Comparison of ENCODE assay signal across 19 cellular contexts in the genomic region with DNA sequence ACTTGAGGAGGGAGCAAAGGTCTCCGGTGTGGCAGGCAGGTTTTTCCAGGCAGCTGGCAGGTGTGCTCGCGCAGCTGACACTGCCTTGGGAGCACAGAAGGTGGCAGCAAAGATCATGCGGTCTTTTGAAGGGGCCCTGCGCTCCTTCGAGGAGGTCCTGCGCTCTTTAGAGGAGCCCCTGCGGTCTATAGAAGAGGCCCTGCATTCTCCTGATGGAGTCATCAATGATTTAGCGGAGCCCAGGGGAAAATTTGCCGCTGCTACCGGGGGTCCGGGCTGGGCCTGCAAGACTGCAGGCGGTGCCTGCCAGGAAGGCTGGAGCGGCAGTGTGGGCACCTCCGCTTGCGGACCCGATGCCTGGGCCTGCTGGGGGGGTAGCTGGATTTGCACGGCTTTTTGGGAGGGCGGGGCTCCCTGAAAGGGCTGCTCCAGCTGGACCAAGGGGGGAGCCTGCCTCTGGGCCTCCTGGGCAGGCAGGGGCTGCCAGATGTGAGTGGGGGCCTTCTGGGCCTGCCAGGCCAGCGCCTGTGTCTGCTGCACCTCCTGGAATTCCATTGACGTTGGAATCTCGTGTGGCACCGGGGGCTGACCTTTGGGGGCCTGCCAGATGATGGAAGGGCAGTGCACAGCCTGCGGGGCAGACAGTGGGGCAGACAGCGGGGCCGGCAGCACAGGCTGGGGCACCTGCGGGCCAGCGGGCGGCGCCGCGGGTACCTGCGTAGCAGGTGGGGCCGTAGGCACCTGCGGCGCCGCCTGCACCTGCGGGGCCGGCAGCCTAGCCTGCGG. TPM values are rescaled to one million over a fixed set of nuclear protein-coding genes. Genes with fewer than 3 reads are reported as not detected.
A peak's percentile ranks its signal among the peaks of the same experiment; 100 is the strongest.
DNase-seq lines count a peak whose midpoint lies in the region; ATAC-seq and TF ChIP-seq lines count a peak whose summit lies in the region.
"Had no signal": no experiment of that assay in that cellular context is flagged by ENCODE, and none has a peak within 500 bp of the region (broad histone marks: within the 10 kb centered on the region; RNA-seq: fewer than 3 reads in every experiment).

No MANE protein-coding gene starts in this region.

- H3K36me3 ChIP-seq in ES-I3 (ENCODE audit: insufficient read depth, low read length) (no peaks in the 10 kb centered on the region), mucosa of descending colon (ENCODE audit: low read depth) (no peaks in the 10 kb centered on the region)
- H3K36me3 ChIP-seq: gastroesophageal sphincter, ovary, vagina had no signal

- no peaks in the 10 kb centered on the region for H3K4me1 Mint-ChIP-seq in activated T-helper 2 cell treated with anti-CD3 and anti-CD28 coated beads, Interferon-gamma antibody, Interleukin-2, Interleukin-4, amounts not matched to agents 10 μg/mL and 5 μg/mL and 100 μg/mL, durations not matched to agents 14 hours and 24 hours and 36 hours (ENCODE audit: low read depth)
- H3K4me1 Mint-ChIP-seq: IgD-negative memory B cell had no signal

- no peak overlapping the region for H3K4me3 Mint-ChIP-seq in activated T-helper 2 cell treated with anti-CD3 and anti-CD28 coated beads, Interferon-gamma antibody, Interleukin-2, Interleukin-4, amounts not matched to agents 10 μg/mL and 5 μg/mL and 100 μg/mL, durations not matched to agents 14 hours and 24 hours and 36 hours (ENCODE audit: low read depth)
- H3K4me3 Mint-ChIP-seq: IgD-negative memory B cell; stimulated activated naive CD8-positive, alpha-beta T cell treated with anti-CD3 and anti-CD28 coated beads, Interleukin-15, Interleukin-2, amounts not matched to agents 100 ng/mL and 50 ng/mL, for 24 hours had no signal

- H3K9ac ChIP-seq in ES-I3 (ENCODE audit: low read depth, low read length), result peak overlapping the region; percentile 6; the same call in 1 of the 2 replicates

- H3K27me3 Mint-ChIP-seq in activated T-helper 2 cell treated with anti-CD3 and anti-CD28 coated beads, Interferon-gamma antibody, Interleukin-2, Interleukin-4, amounts not matched to agents 10 μg/mL and 5 μg/mL and 100 μg/mL, durations not matched to agents 14 hours and 24 hours and 36 hours (ENCODE audit: low read depth), result peaks cover 5% of the 10 kb centered on the region
- H3K27me3 Mint-ChIP-seq: IgD-negative memory B cell had no signal

- no peak overlapping the region for H3K27ac ChIP-seq in VCaP
- H3K27ac ChIP-seq: epithelial cell of prostate, gastroesophageal sphincter, ovary, vagina had no signal

- ATAC-seq in mucosa of descending colon, result peak; percentile 73
- no peak for ATAC-seq in HG02759 (IDR thresholded peaks at IDR 0.05; ENCODE audit: unreplicated experiment)
- ATAC-seq: gastroesophageal sphincter had no signal

- intact Hi-C loops in mucosa of descending colon (cut with DNase I, micrococcal nuclease), result loop anchor here (5.0 to 10.0 kb wide), 2 partner anchors 219 to 232 kb away; no protein-coding TSS in a partner anchor
- intact Hi-C loops in activated T-helper 2 cell treated with anti-CD3 and anti-CD28 coated beads, Interferon-gamma antibody, Interleukin-2, Interleukin-4, amounts not matched to agents 10 μg/mL and 5 μg/mL and 100 μg/mL, durations not matched to agents 14 hours and 24 hours and 36 hours (cut with micrococcal nuclease), result no loop called here

- H3K4me1 ChIP-seq in ES-I3 (ENCODE audit: insufficient read depth, low read length), result no peaks in the 10 kb centered on the region; the same call in 1 of the 2 replicates
- no peaks in the 10 kb centered on the region for H3K4me1 ChIP-seq in mucosa of descending colon (ENCODE audit: low read depth)
- H3K4me1 ChIP-seq: vagina had no signal

- DNase-seq in D341Med (ENCODE audit: low spot score) (peak; percentile 67), mucosa of descending colon (peak; percentile 35 to 61 (median 45)), activated gamma-delta T cell treated with Interleukin-2 at 50 U/mL for 16 hours (no peak)
- DNase-seq in activated T-helper 2 cell treated with anti-CD3 and anti-CD28 coated beads, Interferon-gamma antibody, Interleukin-2, Interleukin-4, amounts not matched to agents 10 μg/mL and 5 μg/mL and 100 μg/mL, durations not matched to agents 14 hours and 24 hours and 36 hours (ENCODE audit: low spot score), result no peak
- DNase-seq: activated effector memory CD4-positive, alpha-beta T cell treated with Interleukin-2 at 50 U/mL for 16 hours; HCEC 1CT; midbrain; NCI-H1105; NK-92 treated with Interleukin-12 subunit alpha and Interleukin-12 subunit beta, amount 100 ng/mL, for 24 hours; ovary had no signal

- H3K27ac Mint-ChIP-seq in activated T-helper 2 cell treated with anti-CD3 and anti-CD28 coated beads, Interferon-gamma antibody, Interleukin-2, Interleukin-4, amounts not matched to agents 10 μg/mL and 5 μg/mL and 100 μg/mL, durations not matched to agents 14 hours and 24 hours and 36 hours, result no peak overlapping the region
- H3K27ac Mint-ChIP-seq: IgD-negative memory B cell; stimulated activated naive CD8-positive, alpha-beta T cell treated with anti-CD3 and anti-CD28 coated beads, Interleukin-15, Interleukin-2, amounts not matched to agents 100 ng/mL and 50 ng/mL, for 24 hours had no signal

- TF ChIP-seq CTCF in VCaP (conservative IDR thresholded peaks at IDR 0.05) (peak; percentile 81), mucosa of descending colon (IDR thresholded peaks at IDR 0.05) (peak; percentile 16)

- no peaks in the 10 kb centered on the region for H3K9me3 Mint-ChIP-seq in activated T-helper 2 cell treated with anti-CD3 and anti-CD28 coated beads, Interferon-gamma antibody, Interleukin-2, Interleukin-4, amounts not matched to agents 10 μg/mL and 5 μg/mL and 100 μg/mL, durations not matched to agents 14 hours and 24 hours and 36 hours
- H3K9me3 Mint-ChIP-seq: stimulated activated naive CD8-positive, alpha-beta T cell treated with anti-CD3 and anti-CD28 coated beads, Interleukin-15, Interleukin-2, amounts not matched to agents 100 ng/mL and 50 ng/mL, for 24 hours had no signal

- H3K4me3 ChIP-seq in mucosa of descending colon, result no peak overlapping the region
- H3K4me3 ChIP-seq: gastroesophageal sphincter, ovary, smooth muscle cell, vagina had no signal

- H3K9me3 ChIP-seq in ES-I3 (ENCODE audit: control insufficient read depth, insufficient read depth, low read length) (no peaks in the 10 kb centered on the region), mucosa of descending colon (no peaks in the 10 kb centered on the region)
- H3K9me3 ChIP-seq: gastroesophageal sphincter, ovary, vagina had no signal

- H3K36me3 Mint-ChIP-seq in activated T-helper 2 cell treated with anti-CD3 and anti-CD28 coated beads, Interferon-gamma antibody, Interleukin-2, Interleukin-4, amounts not matched to agents 10 μg/mL and 5 μg/mL and 100 μg/mL, durations not matched to agents 14 hours and 24 hours and 36 hours (ENCODE audit: low read depth), result no peaks in the 10 kb centered on the region
- H3K36me3 Mint-ChIP-seq: IgD-negative memory B cell had no signal

RNA-seq across cellular contexts. Expression of a gene that starts 2.1 kb away (rescaled TPM):
- under 1 TPM in 2 of 3 donors, not detected in 1; 0.10 to 0.54 TPM for total RNA-seq in mucosa of descending colon
- not detected in 2 replicates for total RNA-seq in activated T-helper 2 cell treated with anti-CD3 and anti-CD28 coated beads, Interferon-gamma antibody, Interleukin-2, Interleukin-4, amounts not matched to agents 10 μg/mL and 5 μg/mL and 100 μg/mL, durations not matched to agents 14 hours and 24 hours and 36 hours

RNA-seq across cellular contexts. Expression of a gene that starts 41.5 kb away (rescaled TPM):
- total RNA-seq in mucosa of descending colon, result 10 to 100 TPM; 13.4 to 49.8 (median 21.8) TPM
- 4.3 and 4.8 TPM in 2 replicates for total RNA-seq in activated T-helper 2 cell treated with anti-CD3 and anti-CD28 coated beads, Interferon-gamma antibody, Interleukin-2, Interleukin-4, amounts not matched to agents 10 μg/mL and 5 μg/mL and 100 μg/mL, durations not matched to agents 14 hours and 24 hours and 36 hours

Comparison
In these comparisons a context has a peak if more than half of its experiments do, and no peak if none do; other contexts are left out.
1. DNase-seq: peak in D341Med (single experiment) and mucosa of descending colon (3 of 3); none in activated gamma-delta T cell treated with Interleukin-2 at 50 U/mL for 16 hours (single experiment) and activated T-helper 2 cell treated with anti-CD3 and anti-CD28 coated beads, Interferon-gamma antibody, Interleukin-2, Interleukin-4, amounts not matched to agents 10 μg/mL and 5 μg/mL and 100 μg/mL, durations not matched to agents 14 hours and 24 hours and 36 hours (single experiment).